23 cellular contexts compared by ENCODE assay signal in genomic region chr3:20073683-20074082, GRCh38. TPM values are rescaled to one million over a fixed set of nuclear protein-coding genes. Genes with fewer than 3 reads are reported as not detected.
A peak's percentile ranks its signal among the peaks of the same experiment; 100 is the strongest.
DNase-seq lines count a peak whose midpoint lies in the region; ATAC-seq and TF ChIP-seq lines count a peak whose summit lies in the region.
"Had no signal": no experiment of that assay in that cellular context is flagged by ENCODE, and none has a peak within 500 bp of the region (broad histone marks: within the 10 kb centered on the region; RNA-seq: fewer than 3 reads in every experiment).

No MANE protein-coding gene starts in this region.

- H3K9me3 ChIP-seq in HAP-1 (no peaks in the 10 kb centered on the region), adipocyte (ENCODE audit: control insufficient read depth, low read length) (no peaks in the 10 kb centered on the region), OCI-LY7 (ENCODE audit: low read length) (no peaks in the 10 kb centered on the region)
- H3K9me3 ChIP-seq: heart left ventricle had no signal

- in situ Hi-C loops in HAP-1 (cut with MboI; ENCODE audit: low sequenced_read_pairs): no loop called here

- no peaks in the 10 kb centered on the region for H3K36me3 ChIP-seq in HAP-1 (replicated peaks)
- H3K36me3 ChIP-seq in adipocyte (ENCODE audit: control insufficient read depth, insufficient read depth, low read length, severe bottlenecking): no peaks in the 10 kb centered on the region
- 0 out of 2 replicates have a peak, but pooled peaks cover 3% of the 10 kb centered on the region for H3K36me3 ChIP-seq in OCI-LY7 (ENCODE audit: insufficient read depth, low read length)

- H3K27ac ChIP-seq in OCI-LY7 (ENCODE audit: low read depth, low read length, poor library complexity, severe bottlenecking): no peak overlapping the region

- H2AFZ ChIP-seq in OCI-LY7 (ENCODE audit: low read length): no peak overlapping the region

- no peaks in the 10 kb centered on the region for H3K9me3 Mint-ChIP-seq in stimulated activated memory B cell treated with anti-CD40 and anti-IgM and Interleukin-4, amounts not matched to agents 10 μg/mL and 1 μg/mL and 100 μg/mL, for 72 hours
- H3K9me3 Mint-ChIP-seq: activated CD8-positive, alpha-beta T cell treated with anti-CD3 and anti-CD28 coated beads for 36 hours; activated naive CD4-positive, alpha-beta T cell treated with anti-CD3 and anti-CD28 coated beads, Interleukin-2, amount 50 U/mL, for 72 hours; activated T-cell treated with anti-CD3 and anti-CD28 coated beads, Interleukin-2, amount 50 U/mL, for 4 hours; CD4-positive, alpha-beta T cell; immature natural killer cell; natural killer cell treated with Interleukin-12 subunit alpha and Interleukin-12 subunit beta and Interleukin-15 and Interleukin-18, amount 100 ng/mL, for 72 hours had no signal

- H3K4me3 ChIP-seq in HAP-1: no peak overlapping the region
- H3K4me3 ChIP-seq in adipocyte (ENCODE audit: low read length): no peak overlapping the region
- no peak overlapping the region for H3K4me3 ChIP-seq in fibroblast of pulmonary artery (replicated peaks; ENCODE audit: low read depth, low read length)
- H3K4me3 ChIP-seq in OCI-LY7 (ENCODE audit: low read depth, low read length, poor library complexity, severe bottlenecking): no peak overlapping the region
- H3K4me3 ChIP-seq: heart left ventricle, lung had no signal

- peaks cover 16% of the 10 kb centered on the region for H3K4me1 Mint-ChIP-seq in stimulated activated memory B cell treated with anti-CD40 and anti-IgM and Interleukin-4, amounts not matched to agents 10 μg/mL and 1 μg/mL and 100 μg/mL, for 72 hours

- DNase-seq in HAP-1 (ENCODE audit: low spot score in 2 of 2) (peak; percentile 39 to 93), adipocyte (ENCODE audit: low read depth) (peak; percentile 80), fibroblast of pulmonary artery (ENCODE audit: low read depth) (peak; percentile 35), pons (ENCODE audit: low spot score) (peak; percentile 82), OCI-LY7 (ENCODE audit: low spot score) (no peak), NCI-H1092 treated with DMSO at 0.1 percent for 48 hours (lab: John Stamatoyannopoulos, UW) (no peak)
- no peak for DNase-seq in activated effector memory CD4-positive, alpha-beta T cell treated with Interleukin-2 at 50 U/mL for 16 hours
- DNase-seq: activated CD8-positive, alpha-beta T cell treated with anti-CD3 and anti-CD28 coated beads for 36 hours; activated T-cell treated with anti-CD3 and anti-CD28 coated beads, Interleukin-2, amount 50 U/mL, for 4 hours; CD4-positive, alpha-beta T cell; DMS79 treated with DMSO at 0.1 percent for 48 hours; erythroblast; heart left ventricle; immature natural killer cell; NCI-H146; NCI-H226; NK-92 treated with Interleukin-12 subunit alpha and Interleukin-12 subunit beta, amount 100 ng/mL, for 24 hours; stimulated activated naive CD4-positive, alpha-beta T cell; T-helper 1 cell had no signal

- TF ChIP-seq CTCF in fibroblast of pulmonary artery (IDR thresholded peaks at IDR 0.05; ENCODE audit: low read length, missing control alignments) (no peak), OCI-LY7 (conservative IDR thresholded peaks at IDR 0.05; ENCODE audit: low read length) (no peak)

- CTCF ChIA-PET in OCI-LY7 (lab: Charles Lee; ENCODE audit: unreplicated experiment): no interaction called here

- no peak overlapping the region for H3K4me2 ChIP-seq in OCI-LY7 (ENCODE audit: low read length)

- H3K79me2 ChIP-seq in OCI-LY7 (ENCODE audit: insufficient read depth, low read depth, low read length): no peaks in the 10 kb centered on the region

- no peaks in the 10 kb centered on the region for H4K20me1 ChIP-seq in OCI-LY7 (ENCODE audit: insufficient read depth, low read length)

- intact Hi-C loops in OCI-LY7 (cut with micrococcal nuclease; ENCODE audit: unreplicated experiment): no loop called here

- ATAC-seq in stimulated activated memory B cell treated with anti-CD40 and anti-IgM and Interleukin-4, amounts not matched to agents 10 μg/mL and 1 μg/mL and 100 μg/mL, for 72 hours: no peak
- ATAC-seq: activated CD8-positive, alpha-beta T cell treated with anti-CD3 and anti-CD28 coated beads for 36 hours; activated naive CD4-positive, alpha-beta T cell treated with anti-CD3 and anti-CD28 coated beads, Interleukin-2, amount 50 U/mL, for 72 hours; activated T-cell treated with anti-CD3 and anti-CD28 coated beads, Interleukin-2, amount 50 U/mL, for 4 hours; heart left ventricle; natural killer cell treated with Interleukin-12 subunit alpha and Interleukin-12 subunit beta and Interleukin-15 and Interleukin-18, amount 100 ng/mL, for 72 hours had no signal

- no TSS peak for BruUV-seq in OCI-LY7 (replicated peaks; lab: Mats Ljungman, UMichigan)

- H3K36me3 Mint-ChIP-seq in stimulated activated memory B cell treated with anti-CD40 and anti-IgM and Interleukin-4, amounts not matched to agents 10 μg/mL and 1 μg/mL and 100 μg/mL, for 72 hours: peaks cover 38% of the 10 kb centered on the region
- H3K36me3 Mint-ChIP-seq: activated naive CD4-positive, alpha-beta T cell treated with anti-CD3 and anti-CD28 coated beads, Interleukin-2, amount 50 U/mL, for 72 hours had no signal

- no peaks in the 10 kb centered on the region for H3K9me2 ChIP-seq in OCI-LY7 (ENCODE audit: insufficient read depth, low read length)

- H3K9ac ChIP-seq in adipocyte (ENCODE audit: low read length): no peak overlapping the region

- H3K27me3 ChIP-seq in HAP-1 (ENCODE audit: low read depth) (no peaks in the 10 kb centered on the region), adipocyte (replicated peaks; ENCODE audit: control insufficient read depth, insufficient read depth, low read length) (no peaks in the 10 kb centered on the region)
- H3K27me3 ChIP-seq: heart left ventricle had no signal

- no peak overlapping the region for H3K4me3 Mint-ChIP-seq in stimulated activated memory B cell treated with anti-CD40 and anti-IgM and Interleukin-4, amounts not matched to agents 10 μg/mL and 1 μg/mL and 100 μg/mL, for 72 hours
- H3K4me3 Mint-ChIP-seq: activated CD8-positive, alpha-beta T cell treated with anti-CD3 and anti-CD28 coated beads for 36 hours; activated T-cell treated with anti-CD3 and anti-CD28 coated beads, Interleukin-2, amount 50 U/mL, for 4 hours; CD4-positive, alpha-beta T cell; immature natural killer cell; natural killer cell treated with Interleukin-12 subunit alpha and Interleukin-12 subunit beta and Interleukin-15 and Interleukin-18, amount 100 ng/mL, for 72 hours had no signal

- no peak overlapping the region for H3K27ac Mint-ChIP-seq in stimulated activated memory B cell treated with anti-CD40 and anti-IgM and Interleukin-4, amounts not matched to agents 10 μg/mL and 1 μg/mL and 100 μg/mL, for 72 hours
- H3K27ac Mint-ChIP-seq: activated naive CD4-positive, alpha-beta T cell treated with anti-CD3 and anti-CD28 coated beads, Interleukin-2, amount 50 U/mL, for 72 hours; CD4-positive, alpha-beta T cell had no signal

- H3K4me1 ChIP-seq in HAP-1 (peaks cover 35% of the 10 kb centered on the region), adipocyte (ENCODE audit: control insufficient read depth, insufficient read depth, low read length) (peaks cover 4% of the 10 kb centered on the region), OCI-LY7 (ENCODE audit: insufficient read depth, low read length, poor library complexity, severe bottlenecking) (no peaks in the 10 kb centered on the region)

- POLR2A ChIA-PET in OCI-LY7 (lab: Charles Lee): interaction anchor here (0.5 to 2.9 kb wide), 3 partner anchors 10 to 27 kb away, joined by 3 to 9 read pairs (median 3); no protein-coding TSS in a partner anchor

- H3K27me3 Mint-ChIP-seq in stimulated activated memory B cell treated with anti-CD40 and anti-IgM and Interleukin-4, amounts not matched to agents 10 μg/mL and 1 μg/mL and 100 μg/mL, for 72 hours: no peaks in the 10 kb centered on the region
- H3K27me3 Mint-ChIP-seq: activated CD8-positive, alpha-beta T cell treated with anti-CD3 and anti-CD28 coated beads for 36 hours; CD4-positive, alpha-beta T cell; natural killer cell treated with Interleukin-12 subunit alpha and Interleukin-12 subunit beta and Interleukin-15 and Interleukin-18, amount 100 ng/mL, for 72 hours had no signal

RNA-seq across cellular contexts. Expression of gene KAT2B, which starts 33.4 kb away (rescaled TPM):
- total RNA-seq in OCI-LY7 (2014; rRNA removed; shearing (Covaris generic)): 19.2 and 24.2 TPM in 2 replicates
- total RNA-seq in OCI-LY7 (2022): 32.9 and 33.4 TPM in 2 replicates

Comparison
In these comparisons a context has a peak if more than half of its experiments do, and no peak if none do; other contexts are left out.
1. DNase-seq: peak in HAP-1 (2 of 2), adipocyte (single experiment), fibroblast of pulmonary artery (single experiment) and pons (single experiment); none in OCI-LY7 (single experiment), activated effector memory CD4-positive, alpha-beta T cell treated with Interleukin-2 at 50 U/mL for 16 hours (single experiment) and NCI-H1092 treated with DMSO at 0.1 percent for 48 hours (single experiment).